Comparison of ENCODE assay signal across 21 cellular contexts in genomic region chr12:108324678-108325358, GRCh38. TPM values are rescaled to one million over a fixed set of nuclear protein-coding genes. Genes with fewer than 3 reads are reported as not detected.
DNase-seq lines count a peak whose midpoint lies in the region; ATAC-seq and TF ChIP-seq lines count a peak whose summit lies in the region.
"Had no signal": no experiment of that assay in that cellular context is flagged by ENCODE, and none has a peak within 500 bp of the region (broad histone marks: within the 10 kb centered on the region; RNA-seq: fewer than 3 reads in every experiment).

No MANE protein-coding gene starts in this region.

- H3K14ac ChIP-seq in IMR-90 (replicated peaks; ENCODE audit: low read depth, low read length): no peak overlapping the region

- CTCF ChIA-PET in IMR-90 (lab: Yijun Ruan, JAX): no interaction called here

- H3K27ac ChIP-seq in IMR-90 (ENCODE audit: insufficient read depth, low read length) (no peak overlapping the region), transverse colon (no peak overlapping the region)
- H3K27ac ChIP-seq: KMS-11 had no signal

- H3K4me3 Mint-ChIP-seq in central memory CD8-positive, alpha-beta T cell: peak overlapping the region; percentile 50
- peak overlapping the region; percentile 77 for H3K4me3 Mint-ChIP-seq in natural killer cell
- H3K4me3 Mint-ChIP-seq: CD4-positive, alpha-beta T cell; GM23338 had no signal

- no peak for ATAC-seq in IMR-90 (ENCODE audit: low read depth)
- ATAC-seq in central memory CD8-positive, alpha-beta T cell (replicated peaks; ENCODE audit: extremely low read depth, poor library complexity, severe bottlenecking): no peak
- ATAC-seq in natural killer cell: no peak
- no peak for ATAC-seq in left lobe of liver
- ATAC-seq: GM23338, Panc1 had no signal

- H2AK5ac ChIP-seq in IMR-90 (ENCODE audit: low read depth, low read length): no peak overlapping the region

- no peak overlapping the region for H2AK9ac ChIP-seq in IMR-90 (replicated peaks; ENCODE audit: low read depth, low read length, poor library complexity)

- no CpG with 5 or more reads among the region's 6 CpGs for WGBS in IMR-90 (ENCODE audit: extremely low coverage in 2 of 2, insufficient read length in 1 of 2), 2 experiments
- 65% methylated on average over 6 of the region's 6 CpGs; no CpG with 5 or more reads in 1 of the 2 donors for WGBS in transverse colon (ENCODE audit: low coverage in 1 of 2), 2 donors

- intact Hi-C loops in IMR-90 (cut with micrococcal nuclease): no loop called here
- intact Hi-C loops in natural killer cell (cut with micrococcal nuclease): no loop called here
- intact Hi-C loops in transverse colon (cut with DNase I; ENCODE audit: low total_unique reads): no loop called here

- no peak overlapping the region for H2BK5ac ChIP-seq in IMR-90 (ENCODE audit: low read depth, low read length, poor library complexity, severe bottlenecking)

- dilution Hi-C loops in IMR-90 (cut with HindIII; ENCODE audit: low sequenced_read_pairs, unreplicated experiment): no loop called here

- in situ Hi-C loops in IMR-90 (cut with MboI; ENCODE audit: low sequenced_read_pairs): no loop called here
- in situ Hi-C loops in transverse colon (cut with MboI; ENCODE audit: low pct_ligation_motif_present in 1 of 4, low pct_unique_long_range_greater_than_20kb in 1 of 4, low sequenced_read_pairs in 3 of 4): no loop called here

- H3K27me3 ChIP-seq in IMR-90 (ENCODE audit: control insufficient read depth, insufficient read depth, low read length): 0 out of 2 replicates have a peak, but pooled peaks cover 2% of the 10 kb centered on the region
- H3K27me3 ChIP-seq in transverse colon: no peaks in the 10 kb centered on the region
- H3K27me3 ChIP-seq: MG63 had no signal

- H3K4me3 ChIP-seq in IMR-90 (ENCODE audit: insufficient read depth, low read depth, low read length) (no peak overlapping the region), transverse colon (no peak overlapping the region)
- H3K4me3 ChIP-seq: GM23338, MG63 had no signal

- no peak overlapping the region for H2BK15ac ChIP-seq in IMR-90 (ENCODE audit: low read depth, low read length)

- no peaks in the 10 kb centered on the region for H3K9me1 ChIP-seq in IMR-90 (ENCODE audit: insufficient read depth, low read length)

- no peaks in the 10 kb centered on the region for H3K36me3 ChIP-seq in IMR-90 (ENCODE audit: control insufficient read depth, insufficient read depth, low read length)
- H3K36me3 ChIP-seq in transverse colon: no peaks in the 10 kb centered on the region
- H3K36me3 ChIP-seq: MG63 had no signal

- H4K20me1 ChIP-seq in IMR-90 (ENCODE audit: insufficient read depth, low read length): no peaks in the 10 kb centered on the region

- H3K27ac Mint-ChIP-seq in central memory CD8-positive, alpha-beta T cell (ENCODE audit: low read depth): no peak overlapping the region
- peak overlapping the region; percentile 94 to 96 for H3K27ac Mint-ChIP-seq in natural killer cell
- H3K27ac Mint-ChIP-seq: CD4-positive, alpha-beta T cell; GM23338 had no signal

- H3K9me3 ChIP-seq in IMR-90 (ENCODE audit: control insufficient read depth, insufficient read depth, low read length) (no peaks in the 10 kb centered on the region), transverse colon (no peaks in the 10 kb centered on the region)
- H3K9me3 ChIP-seq: MG63 had no signal

- peaks cover 2% of the 10 kb centered on the region for H3K36me3 Mint-ChIP-seq in central memory CD8-positive, alpha-beta T cell (ENCODE audit: insufficient read depth)
- H3K36me3 Mint-ChIP-seq in natural killer cell: peaks cover 25% of the 10 kb centered on the region

- no peak overlapping the region for H2BK20ac ChIP-seq in IMR-90 (ENCODE audit: low read depth, low read length)

- BruUV-seq in IMR-90 (replicated peaks; lab: Mats Ljungman, UMichigan): no TSS peak

- H3K79me1 ChIP-seq in IMR-90 (ENCODE audit: low read depth in 1 of 2, low read length in 2 of 2): no peaks in the 10 kb centered on the region

- peaks cover 44% of the 10 kb centered on the region for H3K4me1 Mint-ChIP-seq in central memory CD8-positive, alpha-beta T cell
- H3K4me1 Mint-ChIP-seq in natural killer cell: peaks cover 80 to 97% of the 10 kb centered on the region in 2 donors

- no peak overlapping the region for H4K5ac ChIP-seq in IMR-90 (ENCODE audit: low read depth, low read length)

- H4K8ac ChIP-seq in IMR-90 (ENCODE audit: low read depth in 2 of 2, low read length in 2 of 2): no peak overlapping the region

- no peak overlapping the region for H3K18ac ChIP-seq in IMR-90 (ENCODE audit: low read depth, low read length)

- H3K9me3 Mint-ChIP-seq in central memory CD8-positive, alpha-beta T cell: no peaks in the 10 kb centered on the region
- H3K9me3 Mint-ChIP-seq in natural killer cell: no peaks in the 10 kb centered on the region
- H3K9me3 Mint-ChIP-seq: CD4-positive, alpha-beta T cell; GM23338 had no signal

- H3K23ac ChIP-seq in IMR-90 (ENCODE audit: low read depth, low read length): no peak overlapping the region

- no peak overlapping the region for H3K4me2 ChIP-seq in IMR-90 (ENCODE audit: low read depth, low read length)
- H3K4me2 ChIP-seq: GM23338, KMS-11 had no signal

- POLR2A ChIA-PET in IMR-90 (lab: Charles Lee; ENCODE audit: unreplicated experiment): no interaction called here

- H2BK120ac ChIP-seq in IMR-90 (ENCODE audit: low read depth, low read length): no peak overlapping the region

- H4K91ac ChIP-seq in IMR-90 (ENCODE audit: insufficient read depth, low read depth, low read length): no peak overlapping the region

- TF ChIP-seq CTCF in IMR-90 (conservative IDR thresholded peaks at IDR 0.05; ENCODE audit: low read depth, low read length) (no peak), natural killer cell (IDR thresholded peaks at IDR 0.05) (no peak), transverse colon (IDR thresholded peaks at IDR 0.05) (no peak)

- H3K4ac ChIP-seq in IMR-90 (ENCODE audit: low read depth, low read length): no peak overlapping the region

- H2AFZ ChIP-seq in IMR-90 (replicated peaks; ENCODE audit: low read length, poor library complexity): peak overlapping the region; percentile 43
- H2AFZ ChIP-seq: GM23338 had no signal

- TF ChIP-seq POLR2A in IMR-90 (IDR thresholded peaks at IDR 0.05; ENCODE audit: low read depth, low read length) (no peak), transverse colon (IDR thresholded peaks at IDR 0.05) (no peak)

- H3K56ac ChIP-seq in IMR-90 (ENCODE audit: extremely low read depth, insufficient read depth, low read length): no peak overlapping the region

- H3K9ac ChIP-seq in IMR-90 (ENCODE audit: low read depth, low read length): no peak overlapping the region
- H3K9ac ChIP-seq: KMS-11 had no signal

- no peak for TF ChIP-seq EP300 in transverse colon (IDR thresholded peaks at IDR 0.05; ENCODE audit: low read depth)

- no peaks in the 10 kb centered on the region for H3K27me3 Mint-ChIP-seq in central memory CD8-positive, alpha-beta T cell
- H3K27me3 Mint-ChIP-seq in natural killer cell (ENCODE audit: low read depth in 2 of 2): no peaks in the 10 kb centered on the region

- DNase-seq in Ammon's horn (ENCODE audit: low spot score): peak; percentile 52
- DNase-seq in IMR-90: no peak
- DNase-seq in central memory CD8-positive, alpha-beta T cell (ENCODE audit: low spot score in 2 of 2): no peak
- no peak for DNase-seq in natural killer cell
- DNase-seq in left lobe of liver (ENCODE audit: low spot score): no peak
- DNase-seq in transverse colon: no peak
- no peak for DNase-seq in NCI-H128 (lab: John Stamatoyannopoulos, UW; ENCODE audit: unreplicated experiment)
- DNase-seq in activated gamma-delta T cell (lab: John Stamatoyannopoulos, UW): no peak
- DNase-seq: CD4-positive, alpha-beta T cell; DMS79; MG63; NCI-H1105 treated with DMSO at 0.1 percent for 48 hours; NCI-H187 treated with DMSO at 0.1 percent for 48 hours; NCI-H2171; NCI-H510A; NCI-H82; Right ventricle myocardium superior had no signal

- no peak for TF ChIP-seq RAD21 in IMR-90 (IDR thresholded peaks at IDR 0.05; ENCODE audit: low read length)

- no peaks in the 10 kb centered on the region for H3K4me1 ChIP-seq in IMR-90 (ENCODE audit: control insufficient read depth, insufficient read depth, low read length)
- peaks cover 0 to 5% (median 2%) of the 10 kb centered on the region in 4 donors for H3K4me1 ChIP-seq in transverse colon

TF ChIP-seq in IMR-90, 13 proteins besides CTCF, POLR2A, EP300 and RAD21:
- TF ChIP-seq SMC3 (IDR thresholded peaks at IDR 0.05; ENCODE audit: low read depth, low read length) (no peak), MAZ (IDR thresholded peaks at IDR 0.05; ENCODE audit: borderline replicate concordance, low read depth, low read length) (no peak), FOS (IDR thresholded peaks at IDR 0.05; ENCODE audit: low read depth, low read length) (no peak), CHD1 (IDR thresholded peaks at IDR 0.05; ENCODE audit: low read depth, low read length) (no peak), ELK1 (IDR thresholded peaks at IDR 0.05; ENCODE audit: borderline replicate concordance, low read depth, low read length) (no peak), BHLHE40 (IDR thresholded peaks at IDR 0.05; ENCODE audit: low read depth, low read length) (no peak)
TF ChIP-seq in IMR-90: peak in this region for 0.

RNA-seq across cellular contexts. Expression of gene CMKLR1, which starts 14.3 kb away (rescaled TPM):
- total RNA-seq in IMR-90 (2012; rRNA removed) (not detected in 2 replicates), natural killer cell (10 to 100 TPM; 40.7 to 99.1 (median 63.2) TPM), left lobe of liver (3.8 TPM), transverse colon (10 to 100 TPM in 1 of 4 donors, 1 to 10 TPM in 3; 4.2 to 13.5 (median 4.5) TPM)
- polyA plus RNA-seq in IMR-90 (2012; rRNA removed): not detected in 2 replicates
- polyA plus RNA-seq in IMR-90 (2012; cell fraction: cytosol; rRNA removed): not detected in 2 replicates
- not detected in 2 replicates for polyA plus RNA-seq in IMR-90 (2012; cell fraction: nucleus; rRNA removed; ENCODE audit: low replicate concordance)
- total RNA-seq: CD4-positive, alpha-beta T cell; G401 had no signal
